In the genomic region with DNA sequence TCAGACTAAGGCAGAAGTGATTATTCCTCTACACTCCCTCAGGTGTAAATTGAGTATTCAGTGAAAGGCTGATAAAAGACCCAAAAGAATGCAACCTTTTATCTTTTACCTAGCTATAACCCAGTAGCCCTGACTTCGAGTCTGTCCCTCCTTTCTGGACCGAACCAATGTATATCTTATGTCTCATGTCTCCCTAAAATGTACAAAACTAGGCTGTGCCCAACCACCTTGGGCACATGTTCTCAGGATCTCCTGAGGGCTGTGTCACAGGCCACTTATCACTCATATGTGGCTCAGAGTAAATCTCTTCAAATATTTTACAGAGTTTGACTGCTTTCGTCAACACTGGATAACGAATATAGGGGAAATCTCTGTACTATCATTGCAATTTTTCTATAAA, we compare ENCODE assay signal across 23 cellular contexts. TPM values are rescaled to one million over a fixed set of nuclear protein-coding genes. Genes with fewer than 3 reads are reported as not detected.
DNase-seq lines count a peak whose midpoint lies in the region; ATAC-seq and TF ChIP-seq lines count a peak whose summit lies in the region.
"Had no signal": no experiment of that assay in that cellular context is flagged by ENCODE, and none has a peak within 500 bp of the region (broad histone marks: within the 10 kb centered on the region; RNA-seq: fewer than 3 reads in every experiment).

No MANE protein-coding gene starts in this region.

- no peaks in the 10 kb centered on the region for H3K27me3 ChIP-seq in mesendoderm (ENCODE audit: insufficient read depth, low read length, poor library complexity)
- H3K27me3 ChIP-seq: BE2C; BLaER1 treated with 17β-estradiol and CSF1 and Interleukin-3, amounts not matched to agents 10 nM and 100 nM had no signal

- peaks cover 13% of the 10 kb centered on the region for H3K9me3 Mint-ChIP-seq in activated T-cell treated with anti-CD3 and anti-CD28 coated beads, Interleukin-2, amount 50 U/mL, for 24 hours
- peaks cover 6 to 7% of the 10 kb centered on the region in 2 donors for H3K9me3 Mint-ChIP-seq in activated T-cell treated with anti-CD3 and anti-CD28 coated beads, Interleukin-2, amount 50 U/mL, for 72 hours
- peaks cover 15% of the 10 kb centered on the region for H3K9me3 Mint-ChIP-seq in progenitor cell of endocrine pancreas (ENCODE audit: low read depth)
- peaks cover 13% of the 10 kb centered on the region for H3K9me3 Mint-ChIP-seq in activated CD4-positive, alpha-beta T cell treated with anti-CD3 and anti-CD28 coated beads for 36 hours (ENCODE audit: low read depth)

- intact Hi-C loops in activated CD4-positive, alpha-beta T cell treated with anti-CD3 and anti-CD28 coated beads for 36 hours (cut with DNase I, micrococcal nuclease) = no loop called here

- H3K9me3 ChIP-seq in HEK293 (ENCODE audit: control insufficient read depth, insufficient read depth, low read depth, low read length) = no peaks in the 10 kb centered on the region
- H3K9me3 ChIP-seq: BE2C had no signal

- H3K4me3 Mint-ChIP-seq in activated T-cell treated with anti-CD3 and anti-CD28 coated beads, Interleukin-2, amount 50 U/mL, for 24 hours = no peak overlapping the region
- no peak overlapping the region for H3K4me3 Mint-ChIP-seq in activated T-cell treated with anti-CD3 and anti-CD28 coated beads, Interleukin-2, amount 50 U/mL, for 72 hours
- no peak overlapping the region for H3K4me3 Mint-ChIP-seq in progenitor cell of endocrine pancreas (ENCODE audit: low read depth)
- no peak overlapping the region for H3K4me3 Mint-ChIP-seq in activated CD4-positive, alpha-beta T cell treated with anti-CD3 and anti-CD28 coated beads for 36 hours
- H3K4me3 Mint-ChIP-seq: CD14-positive monocyte; CD4-positive, alpha-beta T cell; CD8-positive, alpha-beta memory T cell had no signal

- H3K4me3 ChIP-seq in HEK293 (ENCODE audit: low read depth, low read length) = no peak overlapping the region
- H3K4me3 ChIP-seq in mesendoderm (ENCODE audit: low read length) = no peak overlapping the region
- H3K4me3 ChIP-seq: A549; BLaER1 treated with 17β-estradiol and CSF1 and Interleukin-3, amounts not matched to agents 10 nM and 100 nM; GM12878; HAP-1 had no signal

- no peak overlapping the region for H3K9ac ChIP-seq in mesendoderm (ENCODE audit: low read length)
- H3K9ac ChIP-seq: BLaER1 treated with 17β-estradiol and CSF1 and Interleukin-3, amounts not matched to agents 10 nM and 100 nM had no signal

- no peak overlapping the region for H3K4me2 ChIP-seq in mesendoderm (ENCODE audit: low read length)
- H3K4me2 ChIP-seq: A549; BLaER1 treated with 17β-estradiol and CSF1 and Interleukin-3, amounts not matched to agents 10 nM and 100 nM had no signal

- no peak overlapping the region for H4K8ac ChIP-seq in mesendoderm (ENCODE audit: low read depth, low read length)

- ATAC-seq in activated T-cell treated with anti-CD3 and anti-CD28 coated beads, Interleukin-2, amount 50 U/mL, for 72 hours (replicated peaks in 1 of 2) = no peak
- no peak for ATAC-seq in activated CD4-positive, alpha-beta T cell treated with anti-CD3 and anti-CD28 coated beads for 36 hours
- no peak for ATAC-seq in HG03457 (IDR thresholded peaks at IDR 0.05; ENCODE audit: unreplicated experiment)
- ATAC-seq: A549, GM12878 had no signal

- peak overlapping the region; percentile 31 for H3K4ac ChIP-seq in mesendoderm (ENCODE audit: low read depth, low read length)

- no peaks in the 10 kb centered on the region for H3K27me3 Mint-ChIP-seq in activated T-cell treated with anti-CD3 and anti-CD28 coated beads, Interleukin-2, amount 50 U/mL, for 24 hours
- no peaks in the 10 kb centered on the region for H3K27me3 Mint-ChIP-seq in activated T-cell treated with anti-CD3 and anti-CD28 coated beads, Interleukin-2, amount 50 U/mL, for 72 hours (ENCODE audit: low read depth)
- no peaks in the 10 kb centered on the region for H3K27me3 Mint-ChIP-seq in progenitor cell of endocrine pancreas
- no peaks in the 10 kb centered on the region for H3K27me3 Mint-ChIP-seq in activated CD4-positive, alpha-beta T cell treated with anti-CD3 and anti-CD28 coated beads for 36 hours
- H3K27me3 Mint-ChIP-seq: CD4-positive, alpha-beta T cell; CD8-positive, alpha-beta memory T cell had no signal

- peaks cover 19% of the 10 kb centered on the region for H3K4me1 ChIP-seq in HEK293 (ENCODE audit: control insufficient read depth, insufficient read depth, low read length)
- H3K4me1 ChIP-seq in mesendoderm (ENCODE audit: control insufficient read depth, low read depth, low read length) = peaks cover 3% of the 10 kb centered on the region
- H3K4me1 ChIP-seq: A549, BE2C had no signal

- no peak overlapping the region for H3K56ac ChIP-seq in mesendoderm (ENCODE audit: low read length)

- H3K79me2 ChIP-seq in mesendoderm (ENCODE audit: control insufficient read depth, insufficient read depth, low read length) = peaks cover 2% of the 10 kb centered on the region

- H3K79me1 ChIP-seq in mesendoderm (ENCODE audit: low read length) = peaks cover 4% of the 10 kb centered on the region

- no peak overlapping the region for H4K5ac ChIP-seq in mesendoderm (ENCODE audit: low read length)

- H2BK5ac ChIP-seq in mesendoderm (ENCODE audit: low read length) = no peak overlapping the region

- H3K36me3 ChIP-seq in HEK293 (ENCODE audit: control insufficient read depth in 2 of 2, insufficient read depth in 1 of 2, low read length in 2 of 2) (no peaks in the 10 kb centered on the region), mesendoderm (ENCODE audit: control insufficient read depth, insufficient read depth, low read length) (no peaks in the 10 kb centered on the region)
- H3K36me3 ChIP-seq: BE2C had no signal

- H3K27ac Mint-ChIP-seq in activated T-cell treated with anti-CD3 and anti-CD28 coated beads, Interleukin-2, amount 50 U/mL, for 24 hours = peak overlapping the region; percentile 3
- H3K27ac Mint-ChIP-seq in activated T-cell treated with anti-CD3 and anti-CD28 coated beads, Interleukin-2, amount 50 U/mL, for 72 hours = no peak overlapping the region
- peak overlapping the region; percentile 34 for H3K27ac Mint-ChIP-seq in progenitor cell of endocrine pancreas
- H3K27ac Mint-ChIP-seq in activated CD4-positive, alpha-beta T cell treated with anti-CD3 and anti-CD28 coated beads for 36 hours = no peak overlapping the region
- H3K27ac Mint-ChIP-seq: CD14-positive monocyte; CD4-positive, alpha-beta T cell; CD8-positive, alpha-beta memory T cell had no signal

- H3K27ac ChIP-seq in HEK293 (ENCODE audit: extremely low read depth, low read depth, low read length) (no peak overlapping the region), mesendoderm (ENCODE audit: low read depth, low read length) (no peak overlapping the region)
- H3K27ac ChIP-seq: A549; BLaER1 treated with 17β-estradiol and CSF1 and Interleukin-3, amounts not matched to agents 10 nM and 100 nM had no signal

- peaks cover 31% of the 10 kb centered on the region for H3K4me1 Mint-ChIP-seq in activated T-cell treated with anti-CD3 and anti-CD28 coated beads, Interleukin-2, amount 50 U/mL, for 24 hours (ENCODE audit: low read depth)
- H3K4me1 Mint-ChIP-seq in activated T-cell treated with anti-CD3 and anti-CD28 coated beads, Interleukin-2, amount 50 U/mL, for 72 hours (ENCODE audit: low read depth) = peaks cover 6% of the 10 kb centered on the region
- H3K4me1 Mint-ChIP-seq in progenitor cell of endocrine pancreas (ENCODE audit: low read depth) = peaks cover 36% of the 10 kb centered on the region
- H3K4me1 Mint-ChIP-seq in activated CD4-positive, alpha-beta T cell treated with anti-CD3 and anti-CD28 coated beads for 36 hours = peaks cover 16% of the 10 kb centered on the region
- H3K4me1 Mint-ChIP-seq: CD14-positive monocyte had no signal

- H2BK15ac ChIP-seq in mesendoderm (replicated peaks; ENCODE audit: low read depth) = no peak overlapping the region

- DNase-seq in activated T-cell treated with anti-CD3 and anti-CD28 coated beads, Interleukin-2, amount 50 U/mL, for 24 hours = no peak
- DNase-seq in activated T-cell treated with anti-CD3 and anti-CD28 coated beads, Interleukin-2, amount 50 U/mL, for 72 hours = no peak
- peak; percentile 48 for DNase-seq in mesendoderm
- no peak for DNase-seq in progenitor cell of endocrine pancreas (ENCODE audit: low spot score, unreplicated experiment)
- no peak for DNase-seq in Kasumi-1 (lab: John Stamatoyannopoulos, UW)
- DNase-seq in activated CD4-positive, alpha-beta T cell treated with anti-CD3 and anti-CD28 coated beads for 36 hours = no peak
- DNase-seq: 8988T; ACHN; AML-193; BE2C; CD4-positive, alpha-beta T cell; CD8-positive, alpha-beta memory T cell; DMS153; EL; GDM1; GOT3 had no signal

- CTCF ChIA-PET in HEK293 (lab: Yijun Ruan, JAX) = no interaction called here
- CTCF ChIA-PET in activated CD4-positive, alpha-beta T cell treated with anti-CD3 and anti-CD28 coated beads for 36 hours (lab: Charles Lee) = no interaction called here

- peaks cover 48% of the 10 kb centered on the region for H3K36me3 Mint-ChIP-seq in activated T-cell treated with anti-CD3 and anti-CD28 coated beads, Interleukin-2, amount 50 U/mL, for 24 hours (ENCODE audit: low read depth)
- peaks cover 7 to 18% of the 10 kb centered on the region in 2 donors for H3K36me3 Mint-ChIP-seq in activated T-cell treated with anti-CD3 and anti-CD28 coated beads, Interleukin-2, amount 50 U/mL, for 72 hours (ENCODE audit: insufficient read depth in 2 of 2)
- peaks cover 13% of the 10 kb centered on the region for H3K36me3 Mint-ChIP-seq in progenitor cell of endocrine pancreas (ENCODE audit: insufficient read depth)
- peaks cover 19% of the 10 kb centered on the region for H3K36me3 Mint-ChIP-seq in activated CD4-positive, alpha-beta T cell treated with anti-CD3 and anti-CD28 coated beads for 36 hours (ENCODE audit: low read depth)

- WGBS in mesendoderm (ENCODE audit: extremely low coverage, insufficient coverage, low lambda C conversion rate) = no CpG with 5 or more reads among the region's 4 CpGs

- TF ChIP-seq CTCF in HEK293 (tag by site-specific recombination; IDR thresholded peaks at IDR 0.05) = no peak
- no peak for TF ChIP-seq CTCF in progenitor cell of endocrine pancreas (IDR thresholded peaks at IDR 0.05; ENCODE audit: unreplicated experiment)

- H2BK120ac ChIP-seq in mesendoderm (ENCODE audit: low read depth, low read length) = no peak overlapping the region

- H3K18ac ChIP-seq in mesendoderm (ENCODE audit: low read length) = no peak overlapping the region

- H2AK5ac ChIP-seq in mesendoderm (ENCODE audit: low read length) = no peak overlapping the region

- POLR2A ChIA-PET in HEK293 (lab: Yijun Ruan, JAX) = interaction anchor here (0.8 kb wide), 1 partner anchor 11 kb away, joined by 3 read pairs; no protein-coding TSS in a partner anchor
- POLR2A ChIA-PET in activated CD4-positive, alpha-beta T cell treated with anti-CD3 and anti-CD28 coated beads for 36 hours (lab: Charles Lee) = no interaction called here

- H3K23ac ChIP-seq in mesendoderm (ENCODE audit: low read length) = no peak overlapping the region

RNA-seq across cellular contexts. Expression of a gene that starts 12.7 kb away (rescaled TPM):
- total RNA-seq in activated T-cell treated with anti-CD3 and anti-CD28 coated beads, Interleukin-2, amount 50 U/mL, for 72 hours = 10 to 100 TPM; 12.5 to 14.5 TPM
- polyA plus RNA-seq in mesendoderm (2013, experiment 1 of 2) = 1.7 TPM
- 1.8 TPM for polyA plus RNA-seq in mesendoderm (2013, experiment 2 of 2)
- total RNA-seq in progenitor cell of endocrine pancreas = 15.9 and 21.7 TPM in 2 replicates
- total RNA-seq in activated CD4-positive, alpha-beta T cell treated with anti-CD3 and anti-CD28 coated beads for 36 hours = 1 to 10 TPM; 3.1 to 6.6 TPM

Comparison
In these comparisons a context has a peak if more than half of its experiments do, and no peak if none do; other contexts are left out.
1. H3K27ac Mint-ChIP-seq: peak in activated T-cell treated with anti-CD3 and anti-CD28 coated beads, Interleukin-2, amount 50 U/mL, for 24 hours (single experiment) and progenitor cell of endocrine pancreas (single experiment); none in activated T-cell treated with anti-CD3 and anti-CD28 coated beads, Interleukin-2, amount 50 U/mL, for 72 hours (single experiment) and activated CD4-positive, alpha-beta T cell treated with anti-CD3 and anti-CD28 coated beads for 36 hours (single experiment).